ENCODE assay signal across 18 cellular contexts in genomic region chr12:4212845-4213244, GRCh38.
DNase-seq lines count a peak whose midpoint lies in the region; ATAC-seq and TF ChIP-seq lines count a peak whose summit lies in the region.
"Had no signal": no experiment of that assay in that cellular context is flagged by ENCODE, and none has a peak within 500 bp of the region (broad histone marks: within the 10 kb centered on the region; RNA-seq: fewer than 3 reads in every experiment).

No MANE protein-coding gene starts in this region.

- TF ChIP-seq POLR2A in esophagus muscularis mucosa (IDR thresholded peaks at IDR 0.05; ENCODE audit: low read depth), result no peak

- no peak overlapping the region for H3K4me2 ChIP-seq in osteoblast (ENCODE audit: insufficient read depth, low read length)
- H3K4me2 ChIP-seq: A549 had no signal

- H3K79me2 ChIP-seq in osteoblast (ENCODE audit: insufficient read depth, low read length), result no peaks in the 10 kb centered on the region

- H3K4me3 ChIP-seq in esophagus muscularis mucosa (no peak overlapping the region), osteoblast (ENCODE audit: insufficient read depth, low read length) (no peak overlapping the region), WERI-Rb-1 (ENCODE audit: low read depth, low read length) (no peak overlapping the region)
- H3K4me3 ChIP-seq: A549 had no signal

- H3K27ac ChIP-seq in esophagus muscularis mucosa (replicated peaks in 1 of 4), result no peak overlapping the region
- no peak overlapping the region for H3K27ac ChIP-seq in osteoblast (ENCODE audit: low read depth, low read length)
- H3K27ac ChIP-seq in WERI-Rb-1, result no peak overlapping the region
- H3K27ac ChIP-seq: A549 had no signal

- no peaks in the 10 kb centered on the region for H4K20me1 ChIP-seq in osteoblast (ENCODE audit: insufficient read depth, low read length)

- peaks cover 3% of the 10 kb centered on the region for H3K36me3 Mint-ChIP-seq in activated naive CD4-positive, alpha-beta T cell treated with anti-CD3 and anti-CD28 coated beads, Interleukin-2, amount 10 ng/mL, durations not matched to agents 7 days and 5 days
- H3K36me3 Mint-ChIP-seq: CD4-positive, alpha-beta memory T cell had no signal

- TF ChIP-seq EP300 in esophagus muscularis mucosa (IDR thresholded peaks at IDR 0.05), result no peak

- H3K9me3 ChIP-seq in esophagus muscularis mucosa (no peaks in the 10 kb centered on the region), osteoblast (ENCODE audit: low read depth, low read length) (no peaks in the 10 kb centered on the region), WERI-Rb-1 (ENCODE audit: severe bottlenecking) (no peaks in the 10 kb centered on the region)
- H3K9me3 ChIP-seq: A549 had no signal

- H3K27me3 Mint-ChIP-seq in activated naive CD4-positive, alpha-beta T cell treated with anti-CD3 and anti-CD28 coated beads, Interleukin-2, amount 10 ng/mL, durations not matched to agents 7 days and 5 days, result peaks cover 14% of the 10 kb centered on the region

- CTCF ChIA-PET in activated naive CD4-positive, alpha-beta T cell treated with anti-CD3 and anti-CD28 coated beads, Interleukin-2, amount 10 ng/mL, durations not matched to agents 7 days and 5 days (lab: Charles Lee), result interaction anchor here (0.8 kb wide), 1 partner anchor 8 kb away, joined by 3 read pairs; no protein-coding TSS in a partner anchor

- peak overlapping the region; percentile 6 for H3K27ac Mint-ChIP-seq in activated naive CD4-positive, alpha-beta T cell treated with anti-CD3 and anti-CD28 coated beads, Interleukin-2, amount 10 ng/mL, durations not matched to agents 7 days and 5 days
- H3K27ac Mint-ChIP-seq: CD4-positive, alpha-beta memory T cell had no signal

- no peak overlapping the region for H2AFZ ChIP-seq in osteoblast (ENCODE audit: low read length)

- H3K4me1 ChIP-seq in esophagus muscularis mucosa (no peaks in the 10 kb centered on the region), osteoblast (ENCODE audit: insufficient read depth, low read length) (no peaks in the 10 kb centered on the region)
- H3K4me1 ChIP-seq: A549 had no signal

- H3K9me3 Mint-ChIP-seq in activated naive CD4-positive, alpha-beta T cell treated with anti-CD3 and anti-CD28 coated beads, Interleukin-2, amount 10 ng/mL, durations not matched to agents 7 days and 5 days, result no peaks in the 10 kb centered on the region
- H3K9me3 Mint-ChIP-seq: CD4-positive, alpha-beta memory T cell had no signal

- H3K4me3 Mint-ChIP-seq in activated naive CD4-positive, alpha-beta T cell treated with anti-CD3 and anti-CD28 coated beads, Interleukin-2, amount 10 ng/mL, durations not matched to agents 7 days and 5 days, result no peak overlapping the region
- H3K4me3 Mint-ChIP-seq: CD4-positive, alpha-beta memory T cell had no signal

- H3K4me1 Mint-ChIP-seq in activated naive CD4-positive, alpha-beta T cell treated with anti-CD3 and anti-CD28 coated beads, Interleukin-2, amount 10 ng/mL, durations not matched to agents 7 days and 5 days, result peaks cover 27% of the 10 kb centered on the region

- WGBS in esophagus muscularis mucosa, result 93% methylated on average over 2 of the region's 2 CpGs

- H3K27me3 ChIP-seq in esophagus muscularis mucosa, result peaks cover 0 to 10% (median 0%) of the 10 kb centered on the region in 4 donors
- peaks cover 2% of the 10 kb centered on the region for H3K27me3 ChIP-seq in osteoblast (ENCODE audit: insufficient read depth, low read length)
- peaks cover 49% of the 10 kb centered on the region for H3K27me3 ChIP-seq in WERI-Rb-1 (ENCODE audit: insufficient read depth, low read depth, severe bottlenecking)

- no peak for ATAC-seq in GM18520 (IDR thresholded peaks at IDR 0.05; ENCODE audit: unreplicated experiment)
- ATAC-seq: A549 had no signal

- no peak for TF ChIP-seq CTCF in esophagus muscularis mucosa (IDR thresholded peaks at IDR 0.05)
- TF ChIP-seq CTCF in osteoblast (IDR thresholded peaks at IDR 0.05; ENCODE audit: extremely low read depth, low read depth, low read length), result no peak
- no peak for TF ChIP-seq CTCF in WERI-Rb-1 (IDR thresholded peaks at IDR 0.05; ENCODE audit: low read depth, low read length)

- intact Hi-C loops in esophagus muscularis mucosa (cut with DNase I), result no loop called here

- H3K36me3 ChIP-seq in esophagus muscularis mucosa, result no peaks in the 10 kb centered on the region
- no peaks in the 10 kb centered on the region for H3K36me3 ChIP-seq in osteoblast (ENCODE audit: insufficient read depth, low read length)
- no peaks in the 10 kb centered on the region for H3K36me3 ChIP-seq in WERI-Rb-1

- DNase-seq in activated naive CD4-positive, alpha-beta T cell treated with anti-CD3 and anti-CD28 coated beads, Interleukin-2, amount 10 ng/mL, durations not matched to agents 7 days and 5 days, result no peak
- DNase-seq in activated naive CD4-positive, alpha-beta T cell treated with Interleukin-2 at 50 U/mL for 16 hours, result no peak
- DNase-seq in esophagus muscularis mucosa (ENCODE audit: extremely low spot score) (peak; percentile 45), osteoblast (ENCODE audit: insufficient read length, low spot score, missing footprints) (peak; percentile 52), WERI-Rb-1 (no peak)
- DNase-seq: 8988T; ACHN; C1 segment of cervical spinal cord; Calu3; CD4-positive, alpha-beta memory T cell; COR-L47; DMS53; DMS79 treated with DMSO at 0.1 percent for 48 hours; GF-D8; GOT3; HCEC 1CT had no signal

Comparison
In these comparisons a context has a peak if more than half of its experiments do, and no peak if none do; other contexts are left out.
1. DNase-seq: peak in esophagus muscularis mucosa (single experiment) and osteoblast (single experiment); none in activated naive CD4-positive, alpha-beta T cell treated with anti-CD3 and anti-CD28 coated beads, Interleukin-2, amount 10 ng/mL, durations not matched to agents 7 days and 5 days (single experiment), activated naive CD4-positive, alpha-beta T cell treated with Interleukin-2 at 50 U/mL for 16 hours (single experiment) and WERI-Rb-1 (single experiment).